In the genomic region with DNA sequence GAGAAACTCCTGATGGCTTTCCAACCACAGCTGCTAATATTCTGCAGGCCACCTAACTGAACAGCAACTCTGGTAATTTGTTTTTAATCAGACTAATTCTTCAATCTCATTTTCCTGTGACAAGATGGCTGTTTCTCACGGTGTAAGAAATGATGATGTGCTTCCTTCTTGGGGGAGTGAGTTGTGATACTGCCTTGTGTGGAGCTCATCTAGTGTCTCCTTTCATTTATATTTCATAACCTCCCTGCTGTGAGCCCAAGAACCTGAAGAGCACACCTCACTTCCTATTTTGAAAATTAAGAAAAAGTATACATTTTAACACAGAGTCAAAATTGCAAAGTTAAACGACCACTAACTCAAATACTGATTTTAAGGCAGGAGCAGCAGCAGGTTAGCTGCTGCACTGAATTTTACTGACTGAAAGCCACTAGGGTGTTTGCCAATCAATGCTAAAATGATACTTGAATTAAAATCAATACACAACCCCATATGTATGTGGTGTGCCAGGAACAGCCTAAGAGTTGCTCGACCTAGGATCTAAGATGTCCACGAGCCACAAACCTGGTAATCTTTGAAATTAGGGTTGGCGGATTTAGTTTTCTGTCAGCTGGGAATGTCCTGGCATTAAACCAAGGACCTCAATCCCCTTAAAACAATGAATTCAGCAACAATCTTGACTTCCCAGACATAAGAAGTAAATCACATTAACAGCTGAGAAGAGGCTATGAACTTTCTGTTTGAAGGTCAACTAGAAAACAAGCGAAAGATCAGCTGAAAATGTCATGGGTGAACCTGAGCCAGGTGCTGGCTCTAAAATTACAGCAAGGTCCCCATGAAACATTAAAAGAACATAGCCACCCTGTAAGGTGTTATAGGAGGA, we compare ENCODE assay signal across 16 cellular contexts. TPM values are rescaled to one million over a fixed set of nuclear protein-coding genes. Genes with fewer than 3 reads are reported as not detected.
DNase-seq lines count a peak whose midpoint lies in the region; ATAC-seq and TF ChIP-seq lines count a peak whose summit lies in the region.
"Had no signal": no experiment of that assay in that cellular context is flagged by ENCODE, and none has a peak within 500 bp of the region (broad histone marks: within the 10 kb centered on the region; RNA-seq: fewer than 3 reads in every experiment).

No MANE protein-coding gene starts in this region.

- CTCF ChIA-PET in activated CD4-positive, alpha-beta memory T cell treated with anti-CD3 and anti-CD28 coated beads for 36 hours (lab: Charles Lee): interaction anchor here (0.6 kb wide), 1 partner anchor 13 kb away, joined by 3 read pairs; no protein-coding TSS in a partner anchor
- CTCF ChIA-PET in activated CD4-positive, alpha-beta memory T cell treated with anti-CD3 and anti-CD28 coated beads, Interleukin-2, amount 10 ng/mL, durations not matched to agents 7 days and 5 days (lab: Charles Lee): interaction anchor here (1.1 to 1.4 kb wide), 2 partner anchors 238 to 294 kb away, joined by 3 to 5 read pairs; no protein-coding TSS in a partner anchor

- H3K27me3 ChIP-seq in SJCRH30: no peaks in the 10 kb centered on the region
- H3K27me3 ChIP-seq in hepatocyte: no peaks in the 10 kb centered on the region
- H3K27me3 ChIP-seq in gastrocnemius medialis: no peaks in the 10 kb centered on the region
- H3K27me3 ChIP-seq: heart left ventricle, ovary, spleen had no signal

- no peaks in the 10 kb centered on the region for H3K27me3 Mint-ChIP-seq in activated CD4-positive, alpha-beta memory T cell treated with anti-CD3 and anti-CD28 coated beads for 36 hours
- no peaks in the 10 kb centered on the region for H3K27me3 Mint-ChIP-seq in activated CD4-positive, alpha-beta memory T cell treated with anti-CD3 and anti-CD28 coated beads, Interleukin-2, amount 10 ng/mL, durations not matched to agents 7 days and 5 days
- H3K27me3 Mint-ChIP-seq: brain had no signal

- H3K4me1 ChIP-seq in SJCRH30 (peaks cover 22% of the 10 kb centered on the region), hepatocyte (ENCODE audit: insufficient read depth) (peaks cover 19% of the 10 kb centered on the region), gastrocnemius medialis (peaks cover 30 to 33% of the 10 kb centered on the region in 2 donors)

- H3K4me3 ChIP-seq in SJCRH30 (no peak overlapping the region), hepatocyte (no peak overlapping the region), gastrocnemius medialis (peak overlapping the region in 3 of 4 donors; percentile 7 to 10 (median 7))
- H3K4me3 ChIP-seq: heart left ventricle, ovary, spleen had no signal

- H2AFZ ChIP-seq in hepatocyte: no peak overlapping the region

- in situ Hi-C loops in gastrocnemius medialis (cut with MboI; ENCODE audit: low sequenced_read_pairs in 4 of 4): no loop called here

- 49% methylated on average over 6 of the region's 6 CpGs for WGBS in hepatocyte (ENCODE audit: low lambda C conversion rate, missing lambda C conversion rate)

- peak overlapping the region; percentile 46 for H3K4me2 ChIP-seq in hepatocyte

- H3K36me3 Mint-ChIP-seq in activated CD4-positive, alpha-beta memory T cell treated with anti-CD3 and anti-CD28 coated beads for 36 hours: peaks cover 21% of the 10 kb centered on the region
- H3K36me3 Mint-ChIP-seq in activated CD4-positive, alpha-beta memory T cell treated with anti-CD3 and anti-CD28 coated beads, Interleukin-2, amount 10 ng/mL, durations not matched to agents 7 days and 5 days (ENCODE audit: low read depth): peaks cover 21% of the 10 kb centered on the region

- POLR2A ChIA-PET in activated CD4-positive, alpha-beta memory T cell treated with anti-CD3 and anti-CD28 coated beads for 36 hours (lab: Charles Lee): interaction anchor here (0.6 to 1.6 kb wide), 2 partner anchors 20 to 51 kb away, joined by 3 to 4 read pairs; no protein-coding TSS in a partner anchor
- POLR2A ChIA-PET in activated CD4-positive, alpha-beta memory T cell treated with anti-CD3 and anti-CD28 coated beads, Interleukin-2, amount 10 ng/mL, durations not matched to agents 7 days and 5 days (lab: Charles Lee): interaction anchor here (0.9 to 1.7 kb wide), 4 partner anchors 21 to 57 kb away, joined by 4 to 11 read pairs (median 4); no protein-coding TSS in a partner anchor

- TF ChIP-seq POLR2A in gastrocnemius medialis (IDR thresholded peaks at IDR 0.05): no peak

- H4K20me1 ChIP-seq in hepatocyte (ENCODE audit: insufficient read depth, poor library complexity, severe bottlenecking): no peaks in the 10 kb centered on the region

- H3K4me3 Mint-ChIP-seq in activated CD4-positive, alpha-beta memory T cell treated with anti-CD3 and anti-CD28 coated beads for 36 hours: no peak overlapping the region
- H3K4me3 Mint-ChIP-seq in activated CD4-positive, alpha-beta memory T cell treated with anti-CD3 and anti-CD28 coated beads, Interleukin-2, amount 10 ng/mL, durations not matched to agents 7 days and 5 days: no peak overlapping the region
- H3K4me3 Mint-ChIP-seq: brain had no signal

- TF ChIP-seq CTCF in hepatocyte (IDR thresholded peaks at IDR 0.05; ENCODE audit: poor library complexity) (no peak), gastrocnemius medialis (IDR thresholded peaks at IDR 0.05 in 4 of 5, conservative IDR thresholded peaks at IDR 0.05 in 1 of 5) (no peak)

- H3K27ac Mint-ChIP-seq in activated CD4-positive, alpha-beta memory T cell treated with anti-CD3 and anti-CD28 coated beads for 36 hours: peak overlapping the region; percentile 36
- no peak overlapping the region for H3K27ac Mint-ChIP-seq in activated CD4-positive, alpha-beta memory T cell treated with anti-CD3 and anti-CD28 coated beads, Interleukin-2, amount 10 ng/mL, durations not matched to agents 7 days and 5 days

- peaks cover 60% of the 10 kb centered on the region for H3K4me1 Mint-ChIP-seq in activated CD4-positive, alpha-beta memory T cell treated with anti-CD3 and anti-CD28 coated beads for 36 hours (ENCODE audit: low read depth)
- peaks cover 59% of the 10 kb centered on the region for H3K4me1 Mint-ChIP-seq in activated CD4-positive, alpha-beta memory T cell treated with anti-CD3 and anti-CD28 coated beads, Interleukin-2, amount 10 ng/mL, durations not matched to agents 7 days and 5 days

- intact Hi-C loops in activated CD4-positive, alpha-beta memory T cell treated with anti-CD3 and anti-CD28 coated beads for 36 hours (cut with micrococcal nuclease): loop anchor here (1.0 kb wide), 2 partner anchors 10 to 17 kb away; no protein-coding TSS in a partner anchor
- intact Hi-C loops in gastrocnemius medialis (cut with DNase I; ENCODE audit: low total_unique reads): no loop called here

- H3K9me3 ChIP-seq in SJCRH30 (replicated peaks) (no peaks in the 10 kb centered on the region), hepatocyte (ENCODE audit: low read depth) (no peaks in the 10 kb centered on the region), gastrocnemius medialis (no peaks in the 10 kb centered on the region)
- H3K9me3 ChIP-seq: heart left ventricle, ovary, spleen had no signal

- H3K9me3 Mint-ChIP-seq in activated CD4-positive, alpha-beta memory T cell treated with anti-CD3 and anti-CD28 coated beads for 36 hours: no peaks in the 10 kb centered on the region
- no peaks in the 10 kb centered on the region for H3K9me3 Mint-ChIP-seq in activated CD4-positive, alpha-beta memory T cell treated with anti-CD3 and anti-CD28 coated beads, Interleukin-2, amount 10 ng/mL, durations not matched to agents 7 days and 5 days

- no peaks in the 10 kb centered on the region for H3K36me3 ChIP-seq in SJCRH30
- H3K36me3 ChIP-seq in hepatocyte (replicated peaks; ENCODE audit: insufficient read depth, low read depth): no peaks in the 10 kb centered on the region
- H3K36me3 ChIP-seq in gastrocnemius medialis: no peaks in the 10 kb centered on the region
- H3K36me3 ChIP-seq: heart left ventricle, ovary, spleen had no signal

- DNase-seq in activated CD4-positive, alpha-beta memory T cell treated with anti-CD3 and anti-CD28 coated beads for 36 hours: no peak
- no peak for DNase-seq in activated CD4-positive, alpha-beta memory T cell treated with anti-CD3 and anti-CD28 coated beads, Interleukin-2, amount 10 ng/mL, durations not matched to agents 7 days and 5 days
- peak; percentile 25 to 67 for DNase-seq in SJCRH30
- DNase-seq in hepatocyte (ENCODE audit: low spot score): no peak
- no peak for DNase-seq in gastrocnemius medialis
- DNase-seq in NCI-H69 (lab: John Stamatoyannopoulos, UW): no peak
- DNase-seq in putamen (ENCODE audit: low spot score): no peak
- DNase-seq: H7, heart left ventricle, kidney, NCI-H1930, ovary, RPMI8226, spleen had no signal

- no peaks in the 10 kb centered on the region for H3K79me2 ChIP-seq in hepatocyte

- no peaks in the 10 kb centered on the region for H3K9me2 ChIP-seq in hepatocyte (replicated peaks; ENCODE audit: insufficient read depth)

- ATAC-seq in gastrocnemius medialis: peak; percentile 45 to 78
- ATAC-seq in HG02970 (IDR thresholded peaks at IDR 0.05; ENCODE audit: low FRiP score, unreplicated experiment): no peak

- no peak overlapping the region; the same call in 1 of the 2 replicates for H3K27ac ChIP-seq in SJCRH30
- peak overlapping the region; percentile 56 for H3K27ac ChIP-seq in hepatocyte
- H3K27ac ChIP-seq in gastrocnemius medialis: peak overlapping the region in 3 of 4 donors; percentile 53 to 61 (median 56)
- H3K27ac ChIP-seq: heart left ventricle, ovary had no signal

RNA-seq across cellular contexts. Expression of gene BACH2, which starts 57.7 kb away (rescaled TPM):
- total RNA-seq in activated CD4-positive, alpha-beta memory T cell treated with anti-CD3 and anti-CD28 coated beads for 36 hours: 10 to 100 TPM; 49.2 to 55.4 TPM
- total RNA-seq in activated CD4-positive, alpha-beta memory T cell treated with anti-CD3 and anti-CD28 coated beads, Interleukin-2, amount 10 ng/mL, durations not matched to agents 7 days and 5 days: 10 to 100 TPM; 30.3 to 31.1 TPM
- 3.8 and 4.1 TPM in 2 replicates for total RNA-seq in SJCRH30 (2014; rRNA removed; shearing (Covaris generic))
- total RNA-seq in hepatocyte (2.3 and 7.1 TPM in 2 replicates), gastrocnemius medialis (10 to 100 TPM in 2 of 4 donors, 1 to 10 TPM in 2; 3.6 to 13.4 (median 7.5) TPM)
- polyA plus RNA-seq in hepatocyte: 2.6 and 3.5 TPM in 2 replicates

Comparison
In these comparisons a context has a peak if more than half of its experiments do, and no peak if none do; other contexts are left out.
1. DNase-seq: peak in SJCRH30 (2 of 2); none in activated CD4-positive, alpha-beta memory T cell treated with anti-CD3 and anti-CD28 coated beads for 36 hours (single experiment), activated CD4-positive, alpha-beta memory T cell treated with anti-CD3 and anti-CD28 coated beads, Interleukin-2, amount 10 ng/mL, durations not matched to agents 7 days and 5 days (single experiment), hepatocyte (single experiment), gastrocnemius medialis (0 of 2), NCI-H69 (single experiment) and putamen (single experiment).
2. H3K4me3 ChIP-seq: peak in gastrocnemius medialis (3 of 4); none in SJCRH30 (single experiment) and hepatocyte (single experiment).